Comparison of ENCODE assay signal across 10 cellular contexts in the genomic region with DNA sequence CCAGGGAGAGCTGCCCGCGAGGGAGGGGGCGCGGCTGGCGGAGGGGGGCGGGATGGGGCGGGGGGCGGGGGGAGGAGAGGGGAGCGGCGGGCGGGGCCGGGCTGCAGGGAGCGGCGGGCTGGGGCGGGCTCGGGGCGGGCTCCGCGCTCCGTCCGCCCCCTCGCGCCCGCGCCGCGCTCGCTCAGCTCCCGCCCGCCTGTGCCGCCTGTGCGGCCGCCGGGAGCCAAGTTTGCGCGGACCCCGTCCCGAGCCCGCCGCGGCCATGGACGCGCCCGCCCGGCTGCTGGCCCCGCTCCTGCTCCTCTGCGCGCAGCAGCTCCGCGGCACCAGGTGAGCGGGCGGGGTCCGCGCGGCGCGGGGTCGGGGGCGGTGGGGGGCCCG. TPM values are rescaled to one million over a fixed set of nuclear protein-coding genes. Genes with fewer than 3 reads are reported as not detected.
DNase-seq lines count a peak whose midpoint lies in the region; ATAC-seq and TF ChIP-seq lines count a peak whose summit lies in the region.
"Had no signal": no experiment of that assay in that cellular context is flagged by ENCODE, and none has a peak within 500 bp of the region (broad histone marks: within the 10 kb centered on the region; RNA-seq: fewer than 3 reads in every experiment).

A gene with protein sequence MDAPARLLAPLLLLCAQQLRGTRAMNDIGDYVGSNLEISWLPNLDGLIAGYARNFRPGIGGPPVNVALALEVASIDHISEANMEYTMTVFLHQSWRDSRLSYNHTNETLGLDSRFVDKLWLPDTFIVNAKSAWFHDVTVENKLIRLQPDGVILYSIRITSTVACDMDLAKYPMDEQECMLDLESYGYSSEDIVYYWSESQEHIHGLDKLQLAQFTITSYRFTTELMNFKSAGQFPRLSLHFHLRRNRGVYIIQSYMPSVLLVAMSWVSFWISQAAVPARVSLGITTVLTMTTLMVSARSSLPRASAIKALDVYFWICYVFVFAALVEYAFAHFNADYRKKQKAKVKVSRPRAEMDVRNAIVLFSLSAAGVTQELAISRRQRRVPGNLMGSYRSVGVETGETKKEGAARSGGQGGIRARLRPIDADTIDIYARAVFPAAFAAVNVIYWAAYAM (plus strand): TSS at position 184 of the 381 bp plus-strand sequence. CDS start 79 bp downstream, at position 263.

- ATAC-seq in right cardiac atrium (no peak), Right ventricle myocardium superior (ENCODE audit: poor library complexity) (no peak), GM21529 (IDR thresholded peaks at IDR 0.05; ENCODE audit: unreplicated experiment) (no peak)
- peak; percentile 83 to 89 for ATAC-seq in activated T-cell treated with anti-CD3 and anti-CD28 coated beads, Interleukin-2, amount 50 U/mL, for 4 hours

- CTCF ChIA-PET in OCI-LY7 (lab: Charles Lee; ENCODE audit: unreplicated experiment) = no interaction called here

- WGBS in right cardiac atrium = under 1% methylated on average over 47 of the region's 60 CpGs

- no peaks in the 10 kb centered on the region for H3K36me3 ChIP-seq in OCI-LY7 (ENCODE audit: insufficient read depth, low read length)

- H3K27ac ChIP-seq in right cardiac atrium (ENCODE audit: low read length) = no peak within 1 kb of the TSS
- H3K27ac ChIP-seq in OCI-LY7 (ENCODE audit: low read depth, low read length, poor library complexity, severe bottlenecking) = no peak within 1 kb of the TSS

- peaks cover 76% of the 10 kb centered on the region for H3K27me3 Mint-ChIP-seq in activated T-cell treated with anti-CD3 and anti-CD28 coated beads, Interleukin-2, amount 50 U/mL, for 4 hours (ENCODE audit: low read depth)

- H3K4me1 Mint-ChIP-seq in activated T-cell treated with anti-CD3 and anti-CD28 coated beads, Interleukin-2, amount 50 U/mL, for 4 hours (ENCODE audit: low read depth) = peaks cover 7% of the 10 kb centered on the region

- H3K27me3 ChIP-seq in right cardiac atrium (ENCODE audit: control insufficient read depth, insufficient read depth) = no peaks in the 10 kb centered on the region

- H2AFZ ChIP-seq in OCI-LY7 (ENCODE audit: low read length) = no peak within 1 kb of the TSS

- no peak within 1 kb of the TSS for H3K4me2 ChIP-seq in OCI-LY7 (ENCODE audit: low read length)

- DNase-seq in right cardiac atrium (no peak), Right ventricle myocardium superior (no peak), iPS-NIHi7 (ENCODE audit: extremely low spot score) (peak; percentile 85), OCI-M2 (lab: John Stamatoyannopoulos, UW; ENCODE audit: unreplicated experiment) (no peak), GM20000 (ENCODE audit: low spot score) (no peak), OCI-LY7 (ENCODE audit: low spot score) (no peak)
- no peak for DNase-seq in activated T-cell treated with anti-CD3 and anti-CD28 coated beads, Interleukin-2, amount 50 U/mL, for 4 hours
- DNase-seq: effector CD4-positive, alpha-beta T cell; SHP77 treated with DMSO at 0.1 percent for 48 hours had no signal

- H3K9me2 ChIP-seq in OCI-LY7 (ENCODE audit: insufficient read depth, low read length) = no peaks in the 10 kb centered on the region

- no TSS peak for BruUV-seq in OCI-LY7 (replicated peaks; lab: Mats Ljungman, UMichigan)

- peak within 1 kb of the TSS; percentile 44 for H3K4me3 ChIP-seq in right cardiac atrium (ENCODE audit: low read length)
- H3K4me3 ChIP-seq in OCI-LY7 (ENCODE audit: low read depth, low read length, poor library complexity, severe bottlenecking) = no peak within 1 kb of the TSS

- no peak for TF ChIP-seq CTCF in GM20000 (IDR thresholded peaks at IDR 0.05; ENCODE audit: extremely low read depth, missing control alignments)
- TF ChIP-seq CTCF in OCI-LY7 (conservative IDR thresholded peaks at IDR 0.05; ENCODE audit: low read length) = no peak

- intact Hi-C loops in right cardiac atrium (cut with DNase I) (no loop called here), Right ventricle myocardium superior (cut with DNase I) (no loop called here), OCI-LY7 (cut with micrococcal nuclease; ENCODE audit: unreplicated experiment) (no loop called here)

- no peaks in the 10 kb centered on the region for H3K9me3 Mint-ChIP-seq in activated T-cell treated with anti-CD3 and anti-CD28 coated beads, Interleukin-2, amount 50 U/mL, for 4 hours

- no peaks in the 10 kb centered on the region for H4K20me1 ChIP-seq in OCI-LY7 (ENCODE audit: insufficient read depth, low read length)

- peak within 1 kb of the TSS; percentile 73 for H3K4me3 Mint-ChIP-seq in activated T-cell treated with anti-CD3 and anti-CD28 coated beads, Interleukin-2, amount 50 U/mL, for 4 hours

- H3K4me1 ChIP-seq in right cardiac atrium (ENCODE audit: control insufficient read depth, insufficient read depth, low read length) (no peaks in the 10 kb centered on the region), OCI-LY7 (ENCODE audit: insufficient read depth, low read length, poor library complexity, severe bottlenecking) (no peaks in the 10 kb centered on the region)

- no peaks in the 10 kb centered on the region for H3K79me2 ChIP-seq in OCI-LY7 (ENCODE audit: insufficient read depth, low read depth, low read length)

- no peaks in the 10 kb centered on the region for H3K36me3 Mint-ChIP-seq in activated T-cell treated with anti-CD3 and anti-CD28 coated beads, Interleukin-2, amount 50 U/mL, for 4 hours (ENCODE audit: insufficient read depth)

- POLR2A ChIA-PET in OCI-LY7 (lab: Charles Lee) = no interaction called here

- H3K9me3 ChIP-seq in right cardiac atrium (ENCODE audit: control insufficient read depth, low read length) = no peaks in the 10 kb centered on the region
- no peaks in the 10 kb centered on the region for H3K9me3 ChIP-seq in OCI-LY7 (ENCODE audit: low read length)

RNA-seq across cellular contexts. Expression of the gene that starts here (rescaled TPM):
- total RNA-seq in right cardiac atrium (under 1 TPM in 3 of 4 donors, not detected in 1; 0.26 to 0.85 (median 0.45) TPM), Right ventricle myocardium superior (0.43 TPM), OCI-LY7 (2022) (not detected in 2 replicates)
- 0.48 TPM for polyA plus RNA-seq in right cardiac atrium
- not detected for total RNA-seq in activated T-cell treated with anti-CD3 and anti-CD28 coated beads, Interleukin-2, amount 50 U/mL, for 4 hours
- total RNA-seq in OCI-LY7 (2014; rRNA removed; shearing (Covaris generic)) = not detected in 2 replicates

Comparison
In these comparisons a context has a peak if more than half of its experiments do, and no peak if none do; other contexts are left out.
1. Peak in ATAC-seq in activated T-cell treated with anti-CD3 and anti-CD28 coated beads, Interleukin-2, amount 50 U/mL, for 4 hours; RNA of the gene not detected or under 1 TPM.